ENCODE assay signal across 9 cellular contexts in the genomic region with DNA sequence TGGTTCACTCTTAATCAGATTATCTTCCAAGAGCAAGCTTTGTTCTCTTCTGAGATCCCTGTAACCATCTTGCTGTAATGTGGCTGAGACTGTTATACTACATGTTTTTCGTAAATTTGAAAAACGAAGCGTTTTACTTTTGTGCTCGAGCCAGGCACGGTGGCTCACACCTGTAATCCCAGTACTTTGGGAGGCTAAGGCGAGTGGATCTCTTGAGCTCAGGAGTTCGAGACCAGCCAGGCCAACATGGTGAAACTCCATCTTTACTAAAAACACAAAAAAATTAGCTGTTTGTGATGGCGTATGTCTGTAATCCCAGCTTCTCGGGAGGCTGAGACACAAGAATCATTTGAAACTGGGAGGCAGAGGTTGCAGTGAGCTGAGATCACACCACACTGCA. TPM values are rescaled to one million over a fixed set of nuclear protein-coding genes. Genes with fewer than 3 reads are reported as not detected.
DNase-seq lines count a peak whose midpoint lies in the region; ATAC-seq and TF ChIP-seq lines count a peak whose summit lies in the region.
"Had no signal": no experiment of that assay in that cellular context is flagged by ENCODE, and none has a peak within 500 bp of the region (broad histone marks: within the 10 kb centered on the region; RNA-seq: fewer than 3 reads in every experiment).

No MANE protein-coding gene starts in this region.

- peak overlapping the region; percentile 77 for H3K4me3 Mint-ChIP-seq in activated T-cell treated with anti-CD3 and anti-CD28 coated beads, Interleukin-2, amount 50 U/mL, for 4 hours
- H3K4me3 Mint-ChIP-seq in type B pancreatic cell, result peak overlapping the region; percentile 67

- H3K4me1 ChIP-seq in body of pancreas, result peaks cover 36% of the 10 kb centered on the region
- H3K4me1 ChIP-seq in mucosa of rectum (ENCODE audit: control insufficient read depth in 2 of 2, insufficient read depth in 2 of 2, low read length in 2 of 2), result peaks cover 24 to 30% of the 10 kb centered on the region in 2 donors

- no peaks in the 10 kb centered on the region for H3K27me3 ChIP-seq in body of pancreas
- no peaks in the 10 kb centered on the region for H3K27me3 ChIP-seq in mucosa of rectum (ENCODE audit: control insufficient read depth in 2 of 2, insufficient read depth in 2 of 2, low read length in 2 of 2)

- H3K9ac ChIP-seq in mucosa of rectum (ENCODE audit: low read depth in 1 of 2, low read length in 2 of 2), result peak overlapping the region; percentile 52 to 58

- peak overlapping the region; percentile 91 for H3K27ac Mint-ChIP-seq in type B pancreatic cell

- H3K9me3 Mint-ChIP-seq in activated T-cell treated with anti-CD3 and anti-CD28 coated beads, Interleukin-2, amount 50 U/mL, for 4 hours, result no peaks in the 10 kb centered on the region
- no peaks in the 10 kb centered on the region for H3K9me3 Mint-ChIP-seq in type B pancreatic cell

- no peak for TF ChIP-seq CTCF in body of pancreas (IDR thresholded peaks at IDR 0.05)
- TF ChIP-seq CTCF in type B pancreatic cell (conservative IDR thresholded peaks at IDR 0.05), result no peak

- no peaks in the 10 kb centered on the region for H3K36me3 Mint-ChIP-seq in activated T-cell treated with anti-CD3 and anti-CD28 coated beads, Interleukin-2, amount 50 U/mL, for 4 hours (ENCODE audit: insufficient read depth)
- no peaks in the 10 kb centered on the region for H3K36me3 Mint-ChIP-seq in type B pancreatic cell

- no peak for TF ChIP-seq POLR2A in body of pancreas (IDR thresholded peaks at IDR 0.05)

- WGBS in body of pancreas, 2 donors, result 80 to 88% methylated on average over 9 of the region's 9 CpGs

- no peaks in the 10 kb centered on the region for H3K36me3 ChIP-seq in body of pancreas (replicated peaks in 1 of 2; ENCODE audit: insufficient read depth in 1 of 2, low read depth in 2 of 2)
- no peaks in the 10 kb centered on the region for H3K36me3 ChIP-seq in mucosa of rectum (ENCODE audit: control insufficient read depth in 2 of 2, insufficient read depth in 2 of 2, low read length in 2 of 2)

- H3K27me3 Mint-ChIP-seq in activated T-cell treated with anti-CD3 and anti-CD28 coated beads, Interleukin-2, amount 50 U/mL, for 4 hours (ENCODE audit: low read depth), result peaks cover 3% of the 10 kb centered on the region
- H3K27me3 Mint-ChIP-seq in type B pancreatic cell, result no peaks in the 10 kb centered on the region

- no peak for ATAC-seq in activated T-cell treated with anti-CD3 and anti-CD28 coated beads, Interleukin-2, amount 50 U/mL, for 4 hours
- ATAC-seq in body of pancreas (no peak), GM21576 (IDR thresholded peaks at IDR 0.05; ENCODE audit: unreplicated experiment) (no peak), GM18519 (IDR thresholded peaks at IDR 0.05; ENCODE audit: low FRiP score, unreplicated experiment) (no peak)

- DNase-seq in activated T-cell treated with anti-CD3 and anti-CD28 coated beads, Interleukin-2, amount 50 U/mL, for 4 hours, result no peak
- DNase-seq in activated T-cell treated with anti-CD3 and anti-CD28 coated beads, Interleukin-2, amount 50 U/mL, for 1 hour, result no peak
- DNase-seq in body of pancreas, result no peak
- no peak for DNase-seq in type B pancreatic cell (ENCODE audit: extremely low spot score, unreplicated experiment)
- no peak for DNase-seq in AG08396 (ENCODE audit: low spot score)
- DNase-seq: activated effector memory CD4-positive, alpha-beta T cell treated with Interleukin-2 at 50 U/mL for 16 hours had no signal

- peak overlapping the region in 1 of 2 donors; percentile 0 for H3K4me3 ChIP-seq in body of pancreas
- H3K4me3 ChIP-seq in mucosa of rectum (ENCODE audit: low read length in 2 of 2), result peak overlapping the region; percentile 60 to 83

- peaks cover 41% of the 10 kb centered on the region for H3K4me1 Mint-ChIP-seq in activated T-cell treated with anti-CD3 and anti-CD28 coated beads, Interleukin-2, amount 50 U/mL, for 4 hours (ENCODE audit: low read depth)
- H3K4me1 Mint-ChIP-seq in type B pancreatic cell (ENCODE audit: unreplicated experiment), result peaks cover 60% of the 10 kb centered on the region

- H3K27ac ChIP-seq in body of pancreas (peak overlapping the region; percentile 29 to 90 (median 72)), mucosa of rectum (ENCODE audit: low read depth in 2 of 2, low read length in 2 of 2) (peak overlapping the region; percentile 76 to 86)

- intact Hi-C loops in body of pancreas (cut with DNase I), result no loop called here

- no peaks in the 10 kb centered on the region for H3K9me3 ChIP-seq in body of pancreas
- H3K9me3 ChIP-seq in mucosa of rectum (ENCODE audit: control insufficient read depth in 2 of 2, low read length in 2 of 2), result no peaks in the 10 kb centered on the region

RNA-seq across cellular contexts. Expression of a gene that starts 7.8 kb away (rescaled TPM):
- under 1 TPM; 0.41 to 0.63 (median 0.58) TPM for total RNA-seq in activated T-cell treated with anti-CD3 and anti-CD28 coated beads, Interleukin-2, amount 50 U/mL, for 4 hours
- 10 to 100 TPM; 35.8 to 48.1 TPM for total RNA-seq in body of pancreas
- 29.8 and 31.3 TPM in 2 replicates for total RNA-seq in type B pancreatic cell (ENCODE audit: low replicate concordance)

RNA-seq across cellular contexts. Expression of a gene that starts 40.7 kb away (rescaled TPM):
- total RNA-seq in activated T-cell treated with anti-CD3 and anti-CD28 coated beads, Interleukin-2, amount 50 U/mL, for 4 hours, result 10 to 100 TPM; 23.8 to 25.1 (median 24.1) TPM
- 10 to 100 TPM; 14.5 to 39.4 TPM for total RNA-seq in body of pancreas
- 53.3 and 73.2 TPM in 2 replicates for total RNA-seq in type B pancreatic cell (ENCODE audit: low replicate concordance)

RNA-seq across cellular contexts. Expression of a gene that starts 59.7 kb away (rescaled TPM):
- 100 to 1,000 TPM; 588 to 666 (median 647) TPM for total RNA-seq in activated T-cell treated with anti-CD3 and anti-CD28 coated beads, Interleukin-2, amount 50 U/mL, for 4 hours
- total RNA-seq in body of pancreas, result 100 to 1,000 TPM in 1 of 2 donors, 10 to 100 TPM in 1; 76.0 to 139 TPM
- 200 and 306 TPM in 2 replicates for total RNA-seq in type B pancreatic cell (ENCODE audit: low replicate concordance)

Comparison
In these comparisons a context has a peak if more than half of its experiments do, and no peak if none do; other contexts are left out.
1. RNA of a gene that starts 7.8 kb away (total RNA-seq): 35.8 to 48.1 TPM in body of pancreas and 29.8 to 31.3 TPM in type B pancreatic cell; 0.41 to 0.63 TPM in activated T-cell treated with anti-CD3 and anti-CD28 coated beads, Interleukin-2, amount 50 U/mL, for 4 hours; every median in the first group is over 10 times any median in the second.